ENCODE assay signal across 1 cellular context in the genomic region with DNA sequence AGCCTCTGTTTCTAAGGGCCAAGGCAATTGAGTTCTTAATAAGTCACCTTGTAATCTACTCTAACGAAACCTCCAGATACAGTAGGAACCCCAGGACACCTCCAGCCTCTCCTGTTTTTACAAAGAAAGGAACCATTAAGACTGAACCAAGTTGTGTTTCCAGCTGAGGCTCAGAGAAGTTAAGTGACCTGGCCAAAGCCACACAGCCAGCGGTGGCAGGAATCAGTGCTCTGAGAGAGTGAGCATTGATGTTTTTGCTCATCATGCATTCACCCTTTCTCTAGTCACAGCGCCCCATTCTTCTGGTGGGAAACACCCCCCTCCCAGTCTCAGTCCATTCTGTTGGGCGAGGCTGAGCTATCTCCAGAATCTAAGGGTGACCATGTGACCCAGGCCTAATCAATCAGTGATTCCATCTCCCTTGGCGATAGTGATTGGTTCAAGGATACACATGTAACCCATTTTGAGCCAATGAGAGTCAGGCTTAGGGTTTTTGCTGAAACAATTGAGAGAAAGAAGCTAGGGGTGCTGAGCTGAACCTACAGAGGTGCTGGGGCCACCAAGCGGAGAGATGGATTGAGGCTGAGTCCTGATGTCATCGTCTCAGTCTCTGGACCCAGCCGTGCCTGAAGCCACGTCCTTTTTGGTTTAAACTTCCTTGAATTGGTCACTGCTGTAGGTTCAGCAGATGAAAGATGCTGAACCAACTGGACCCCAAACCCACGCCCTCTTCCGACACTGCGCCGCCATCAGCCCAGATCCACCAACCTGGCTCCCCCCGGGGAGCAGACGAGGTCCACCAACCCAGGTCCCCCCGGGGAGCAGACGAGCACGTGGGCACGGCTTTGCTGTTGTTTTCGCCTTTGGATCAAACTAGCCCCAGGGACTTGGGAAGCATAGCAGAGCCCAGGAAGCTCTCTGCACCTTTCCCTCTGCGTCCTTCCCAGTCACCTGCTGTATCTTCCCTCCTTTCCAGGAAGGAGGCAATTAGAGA.
TF ChIP-seq lines count a peak whose summit lies in the region.

No MANE protein-coding gene starts in this region.

TF ChIP-seq in K562, 482 proteins besides CTCF, POLR2A, EP300 and RAD21 (continued from another document):
- no peak for TF ChIP-seq NR1H2 (CRISPR knock-in tag; IDR thresholded peaks at IDR 0.05)
- no peak for TF ChIP-seq ZNF583 (CRISPR knock-in tag; IDR thresholded peaks at IDR 0.05)
- TF ChIP-seq ZNF696 (CRISPR knock-in tag; conservative IDR thresholded peaks at IDR 0.05): no peak
- no peak for TF ChIP-seq PHF20 (IDR thresholded peaks at IDR 0.05; ENCODE audit: partially characterized antibody)
- TF ChIP-seq, protein P1, sequence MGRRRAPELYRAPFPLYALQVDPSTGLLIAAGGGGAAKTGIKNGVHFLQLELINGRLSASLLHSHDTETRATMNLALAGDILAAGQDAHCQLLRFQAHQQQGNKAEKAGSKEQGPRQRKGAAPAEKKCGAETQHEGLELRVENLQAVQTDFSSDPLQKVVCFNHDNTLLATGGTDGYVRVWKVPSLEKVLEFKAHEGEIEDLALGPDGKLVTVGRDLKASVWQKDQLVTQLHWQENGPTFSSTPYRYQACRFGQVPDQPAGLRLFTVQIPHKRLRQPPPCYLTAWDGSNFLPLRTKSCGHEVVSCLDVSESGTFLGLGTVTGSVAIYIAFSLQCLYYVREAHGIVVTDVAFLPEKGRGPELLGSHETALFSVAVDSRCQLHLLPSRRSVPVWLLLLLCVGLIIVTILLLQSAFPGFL (CRISPR knock-in tag; IDR thresholded peaks at IDR 0.05): no peak
- TF ChIP-seq CHD4 (IDR thresholded peaks at IDR 0.05; ENCODE audit: insufficient read depth, insufficient replicate concordance, low read depth, low read length, poor library complexity, severe bottlenecking): peak; percentile 55
- TF ChIP-seq ATF7 (IDR thresholded peaks at IDR 0.05): peak; percentile 49; the same call in 1 of the 2 replicates
- TF ChIP-seq ADNP (tag; IDR thresholded peaks at IDR 0.05): 0 out of 2 replicates have a peak, but pooled peaks have one; percentile 22
- no peak for TF ChIP-seq NEUROD1 (IDR thresholded peaks at IDR 0.05; ENCODE audit: borderline replicate concordance, low read depth, low read length, partially characterized antibody)
- no peak for TF ChIP-seq PCBP1 (IDR thresholded peaks at IDR 0.05; ENCODE audit: low read depth, low read length, poor library complexity, severe bottlenecking)
- TF ChIP-seq, protein P2, sequence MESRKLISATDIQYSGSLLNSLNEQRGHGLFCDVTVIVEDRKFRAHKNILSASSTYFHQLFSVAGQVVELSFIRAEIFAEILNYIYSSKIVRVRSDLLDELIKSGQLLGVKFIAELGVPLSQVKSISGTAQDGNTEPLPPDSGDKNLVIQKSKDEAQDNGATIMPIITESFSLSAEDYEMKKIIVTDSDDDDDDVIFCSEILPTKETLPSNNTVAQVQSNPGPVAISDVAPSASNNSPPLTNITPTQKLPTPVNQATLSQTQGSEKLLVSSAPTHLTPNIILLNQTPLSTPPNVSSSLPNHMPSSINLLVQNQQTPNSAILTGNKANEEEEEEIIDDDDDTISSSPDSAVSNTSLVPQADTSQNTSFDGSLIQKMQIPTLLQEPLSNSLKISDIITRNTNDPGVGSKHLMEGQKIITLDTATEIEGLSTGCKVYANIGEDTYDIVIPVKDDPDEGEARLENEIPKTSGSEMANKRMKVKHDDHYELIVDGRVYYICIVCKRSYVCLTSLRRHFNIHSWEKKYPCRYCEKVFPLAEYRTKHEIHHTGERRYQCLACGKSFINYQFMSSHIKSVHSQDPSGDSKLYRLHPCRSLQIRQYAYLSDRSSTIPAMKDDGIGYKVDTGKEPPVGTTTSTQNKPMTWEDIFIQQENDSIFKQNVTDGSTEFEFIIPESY (CRISPR knock-in tag; IDR thresholded peaks at IDR 0.05): 0 out of 2 replicates have a peak, but pooled peaks have one; percentile 24
- TF ChIP-seq ATF1 (CRISPR knock-in tag; IDR thresholded peaks at IDR 0.05): no peak
- 0 out of 2 replicates have a peak, but pooled peaks have one; percentile 12 for TF ChIP-seq ATF1 (tag; IDR thresholded peaks at IDR 0.05)
- TF ChIP-seq SMARCA5 (IDR thresholded peaks at IDR 0.05): peak; percentile 79
- TF ChIP-seq ZBTB7A (IDR thresholded peaks at IDR 0.05; ENCODE audit: borderline replicate concordance, control insufficient read depth, low read depth, low read length): no peak
- peak; percentile 1 for TF ChIP-seq CTCFL (IDR thresholded peaks at IDR 0.05; ENCODE audit: borderline replicate concordance, insufficient read depth, low read depth, low read length, poor library complexity, severe bottlenecking)
- TF ChIP-seq RCOR1 (IDR thresholded peaks at IDR 0.05; ENCODE audit: borderline replicate concordance in 1 of 2, low read depth in 2 of 2, low read length in 2 of 2): peak in 1 of 2 experiments; percentile 25; a peak in 1 of 4 replicates
- no peak for TF ChIP-seq HDGF (IDR thresholded peaks at IDR 0.05)
- TF ChIP-seq RBM25 (IDR thresholded peaks at IDR 0.05; ENCODE audit: low read depth, low read length, severe bottlenecking): peak; percentile 96
- no peak for TF ChIP-seq HMBOX1 (IDR thresholded peaks at IDR 0.05)
- TF ChIP-seq SAFB (IDR thresholded peaks at IDR 0.05; ENCODE audit: borderline replicate concordance, low read depth, low read length): no peak
- no peak for TF ChIP-seq HMGN3 (IDR thresholded peaks at IDR 0.05; ENCODE audit: borderline replicate concordance, extremely low read depth, insufficient read length, low read depth, low read length)
- TF ChIP-seq, protein P3, sequence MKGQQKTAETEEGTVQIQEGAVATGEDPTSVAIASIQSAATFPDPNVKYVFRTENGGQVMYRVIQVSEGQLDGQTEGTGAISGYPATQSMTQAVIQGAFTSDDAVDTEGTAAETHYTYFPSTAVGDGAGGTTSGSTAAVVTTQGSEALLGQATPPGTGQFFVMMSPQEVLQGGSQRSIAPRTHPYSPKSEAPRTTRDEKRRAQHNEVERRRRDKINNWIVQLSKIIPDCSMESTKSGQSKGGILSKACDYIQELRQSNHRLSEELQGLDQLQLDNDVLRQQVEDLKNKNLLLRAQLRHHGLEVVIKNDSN (CRISPR knock-in tag; IDR thresholded peaks at IDR 0.05): peak; percentile 38; the same call in 1 of the 2 replicates
- TF ChIP-seq, protein P4, sequence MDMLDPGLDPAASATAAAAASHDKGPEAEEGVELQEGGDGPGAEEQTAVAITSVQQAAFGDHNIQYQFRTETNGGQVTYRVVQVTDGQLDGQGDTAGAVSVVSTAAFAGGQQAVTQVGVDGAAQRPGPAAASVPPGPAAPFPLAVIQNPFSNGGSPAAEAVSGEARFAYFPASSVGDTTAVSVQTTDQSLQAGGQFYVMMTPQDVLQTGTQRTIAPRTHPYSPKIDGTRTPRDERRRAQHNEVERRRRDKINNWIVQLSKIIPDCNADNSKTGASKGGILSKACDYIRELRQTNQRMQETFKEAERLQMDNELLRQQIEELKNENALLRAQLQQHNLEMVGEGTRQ (CRISPR knock-in tag; IDR thresholded peaks at IDR 0.05): peak; percentile 63
- no peak for TF ChIP-seq XRCC4 (IDR thresholded peaks at IDR 0.05; ENCODE audit: extremely low read depth, insufficient read depth, insufficient read length)
- peak; percentile 71 for TF ChIP-seq GATA2 (CRISPR knock-in tag; IDR thresholded peaks at IDR 0.05)
- TF ChIP-seq, protein P5, sequence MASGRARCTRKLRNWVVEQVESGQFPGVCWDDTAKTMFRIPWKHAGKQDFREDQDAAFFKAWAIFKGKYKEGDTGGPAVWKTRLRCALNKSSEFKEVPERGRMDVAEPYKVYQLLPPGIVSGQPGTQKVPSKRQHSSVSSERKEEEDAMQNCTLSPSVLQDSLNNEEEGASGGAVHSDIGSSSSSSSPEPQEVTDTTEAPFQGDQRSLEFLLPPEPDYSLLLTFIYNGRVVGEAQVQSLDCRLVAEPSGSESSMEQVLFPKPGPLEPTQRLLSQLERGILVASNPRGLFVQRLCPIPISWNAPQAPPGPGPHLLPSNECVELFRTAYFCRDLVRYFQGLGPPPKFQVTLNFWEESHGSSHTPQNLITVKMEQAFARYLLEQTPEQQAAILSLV (tag; IDR thresholded peaks at IDR 0.05): no peak
- TF ChIP-seq SAFB2 (IDR thresholded peaks at IDR 0.05; ENCODE audit: borderline replicate concordance, low read depth, low read length, severe bottlenecking): no peak
- no peak for TF ChIP-seq RBM34 (IDR thresholded peaks at IDR 0.05; ENCODE audit: borderline replicate concordance, insufficient read depth, low read length)
- TF ChIP-seq BCL6 (CRISPR knock-in tag; IDR thresholded peaks at IDR 0.05): no peak
- peak; percentile 71 to 77 for TF ChIP-seq KDM1A (IDR thresholded peaks at IDR 0.05)
- TF ChIP-seq RBM17 (IDR thresholded peaks at IDR 0.05; ENCODE audit: borderline replicate concordance, low read depth, low read length): no peak
- TF ChIP-seq PTBP1 (IDR thresholded peaks at IDR 0.05; ENCODE audit: low read depth, low read length): peak; percentile 87
- TF ChIP-seq HDAC6 (IDR thresholded peaks at IDR 0.05; ENCODE audit: low read depth, low read length): no peak
- no peak for TF ChIP-seq SP1 (CRISPR knock-in tag; IDR thresholded peaks at IDR 0.05)
- peak; percentile 89 for TF ChIP-seq ZFP36 (IDR thresholded peaks at IDR 0.05; ENCODE audit: low read depth, low read length, partially characterized antibody)
- no peak for TF ChIP-seq ZNF518B (CRISPR knock-in tag; IDR thresholded peaks at IDR 0.05)
- no peak for TF ChIP-seq ZNF146 (CRISPR knock-in tag; IDR thresholded peaks at IDR 0.05; ENCODE audit: unreplicated experiment)
- no peak for TF ChIP-seq TBP (optimal IDR thresholded peaks at IDR 0.05; ENCODE audit: low read depth, low read length)
- no peak for TF ChIP-seq ZNF134 (CRISPR knock-in tag; conservative IDR thresholded peaks at IDR 0.05)
